Comparison of ENCODE assay signal across 21 cellular contexts in the genomic region with DNA sequence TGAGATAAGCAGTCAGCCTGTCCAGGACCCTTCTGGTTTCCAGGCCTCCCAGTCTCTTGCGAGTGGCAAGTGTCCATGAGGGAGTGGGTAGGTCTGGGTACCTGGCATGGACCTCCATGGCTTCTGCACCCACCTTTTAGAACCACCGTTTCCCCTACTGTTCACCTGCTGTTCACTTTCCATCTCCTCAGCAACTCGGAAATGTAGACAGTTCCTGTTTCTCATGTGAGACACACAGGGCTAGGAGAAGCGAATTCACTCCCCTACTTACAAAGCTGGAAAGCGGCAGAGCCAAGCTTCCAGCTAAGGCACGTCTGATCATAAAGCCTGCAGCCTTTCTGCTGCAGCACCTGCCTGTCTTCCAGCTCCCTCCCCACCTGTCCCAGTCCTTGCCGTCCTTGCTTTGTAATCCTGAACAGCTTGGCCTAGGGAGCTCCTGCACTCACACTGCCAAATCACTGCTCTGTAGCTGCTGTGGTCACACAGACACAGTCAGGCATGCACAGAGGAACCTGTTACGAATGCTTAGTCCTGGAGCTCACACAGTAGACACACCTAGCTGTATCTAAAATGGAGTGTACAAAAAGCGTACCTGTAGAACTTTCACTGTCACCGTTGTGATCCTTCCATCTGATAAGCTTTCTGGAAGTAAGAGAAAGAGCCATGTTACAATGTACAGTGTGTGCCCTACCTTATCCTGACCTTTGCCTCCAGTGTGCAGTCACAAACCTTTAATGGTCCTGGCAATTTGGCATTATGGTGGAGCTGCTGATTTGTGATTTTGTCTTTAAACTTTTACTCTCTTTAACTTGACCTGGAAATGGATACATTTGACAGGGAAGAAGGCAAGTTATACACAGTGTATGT.
DNase-seq lines count a peak whose midpoint lies in the region; ATAC-seq and TF ChIP-seq lines count a peak whose summit lies in the region.
"Had no signal": no experiment of that assay in that cellular context is flagged by ENCODE, and none has a peak within 500 bp of the region (broad histone marks: within the 10 kb centered on the region; RNA-seq: fewer than 3 reads in every experiment).

No MANE protein-coding gene starts in this region.

- no peak overlapping the region for H3K27ac ChIP-seq in right atrium auricular region
- peak overlapping the region; percentile 52 to 60 (median 58) for H3K27ac ChIP-seq in transverse colon
- H3K27ac ChIP-seq: body of pancreas, coronary artery, heart left ventricle, ovary, testis had no signal

- peaks cover 0 to 8% of the 10 kb centered on the region in 2 donors for H3K9me3 ChIP-seq in right atrium auricular region
- H3K9me3 ChIP-seq in transverse colon: no peaks in the 10 kb centered on the region
- H3K9me3 ChIP-seq: testis had no signal

- H3K4me1 ChIP-seq in right atrium auricular region (no peaks in the 10 kb centered on the region), transverse colon (peaks cover 0 to 7% (median 6%) of the 10 kb centered on the region in 4 donors)
- H3K4me1 ChIP-seq: body of pancreas, heart left ventricle, testis had no signal

- DNase-seq in right atrium auricular region (ENCODE audit: low spot score) (peak; percentile 54), Right ventricle myocardium inferior (ENCODE audit: missing footprints) (no peak), SHP77 treated with DMSO at 0.1 percent for 48 hours (lab: John Stamatoyannopoulos, UW) (peak; percentile 15), iPS DF 19.7 (ENCODE audit: low read depth, low spot score) (peak; percentile 38), transverse colon (peak; percentile 15), DMS 273 (lab: John Stamatoyannopoulos, UW; ENCODE audit: unreplicated experiment) (no peak)
- DNase-seq: activated CD8-positive, alpha-beta memory T cell treated with anti-CD3 and anti-CD28 coated beads, Interleukin-2, amount 50 U/mL, for 48 hours; body of pancreas; CD4-positive, alpha-beta T cell; heart left ventricle; Kasumi-1; left ventricle myocardium superior; NCI-H1417 treated with DMSO at 0.1 percent for 48 hours; NCI-H2171; ovary; PC-3; testis had no signal

- in situ Hi-C loops in transverse colon (cut with MboI; ENCODE audit: low pct_ligation_motif_present in 1 of 4, low pct_unique_long_range_greater_than_20kb in 1 of 4, low sequenced_read_pairs in 3 of 4): no loop called here

- ATAC-seq in Right ventricle myocardium inferior (no peak), HG02970 (IDR thresholded peaks at IDR 0.05; ENCODE audit: low FRiP score, unreplicated experiment) (no peak), GM19397 (IDR thresholded peaks at IDR 0.05; ENCODE audit: unreplicated experiment) (no peak)
- ATAC-seq: body of pancreas, left ventricle myocardium superior, PC-3, sciatic nerve had no signal

- H3K4me3 ChIP-seq in right atrium auricular region (no peak overlapping the region), transverse colon (no peak overlapping the region)
- H3K4me3 ChIP-seq: body of pancreas, coronary artery, heart left ventricle, ovary, testis had no signal

- WGBS in transverse colon (ENCODE audit: low coverage in 1 of 2), 2 donors: 64 to 74% methylated on average over 3 to 10 of the region's 10 CpGs

- no peak for TF ChIP-seq POLR2A in transverse colon (IDR thresholded peaks at IDR 0.05)

- no peak for TF ChIP-seq EP300 in transverse colon (IDR thresholded peaks at IDR 0.05; ENCODE audit: low read depth)

- intact Hi-C loops in Right ventricle myocardium inferior (cut with DNase I): no loop called here
- intact Hi-C loops in transverse colon (cut with DNase I; ENCODE audit: low total_unique reads): no loop called here

- no peak for TF ChIP-seq CTCF in right atrium auricular region (IDR thresholded peaks at IDR 0.05)
- TF ChIP-seq CTCF in transverse colon (IDR thresholded peaks at IDR 0.05): no peak

- H3K27me3 ChIP-seq in right atrium auricular region (no peaks in the 10 kb centered on the region), transverse colon (no peaks in the 10 kb centered on the region)
- H3K27me3 ChIP-seq: body of pancreas, heart left ventricle, ovary, testis had no signal

- H3K36me3 ChIP-seq in right atrium auricular region: no peaks in the 10 kb centered on the region
- H3K36me3 ChIP-seq in transverse colon: no peaks in the 10 kb centered on the region
- H3K36me3 ChIP-seq: heart left ventricle, ovary had no signal

Comparison
In these comparisons a context has a peak if more than half of its experiments do, and no peak if none do; other contexts are left out.
1. DNase-seq: peak in right atrium auricular region (single experiment), SHP77 treated with DMSO at 0.1 percent for 48 hours (single experiment), iPS DF 19.7 (single experiment) and transverse colon (single experiment); none in Right ventricle myocardium inferior (single experiment) and DMS 273 (single experiment).
2. H3K27ac ChIP-seq: peak in transverse colon (4 of 4); none in right atrium auricular region (0 of 2).